In genomic region chr1:25596641-25597040, GRCh38 we compare ENCODE assay signal across 3 cellular contexts.
A peak's percentile ranks its signal among the peaks of the same experiment; 100 is the strongest.
TF ChIP-seq lines count a peak whose summit lies in the region.

No MANE protein-coding gene starts in this region.

TF ChIP-seq in HCT116, 20 proteins besides CTCF, POLR2A, EP300 and RAD21:
- TF ChIP-seq CEBPB (IDR thresholded peaks at IDR 0.05; ENCODE audit: low read depth) = 0 out of 2 replicates have a peak, but pooled peaks have one; percentile 32

TF ChIP-seq in Ishikawa, 13 proteins besides CTCF, POLR2A, EP300 and RAD21:
- TF ChIP-seq CEBPB (IDR thresholded peaks at IDR 0.05) = peak; percentile 89
TF ChIP-seq in Ishikawa: peak in this region for 1; not testable (repeated sequence) for 12.

TF ChIP-seq in H1, 55 proteins besides CTCF, POLR2A, EP300 and RAD21:
- peak; percentile 62; the same call in 1 of the 2 replicates for TF ChIP-seq CEBPB (IDR thresholded peaks at IDR 0.05; ENCODE audit: low read depth, low read length)
TF ChIP-seq in H1: peak in this region for 1; not testable (repeated sequence) for 54.
